In the genomic region with DNA sequence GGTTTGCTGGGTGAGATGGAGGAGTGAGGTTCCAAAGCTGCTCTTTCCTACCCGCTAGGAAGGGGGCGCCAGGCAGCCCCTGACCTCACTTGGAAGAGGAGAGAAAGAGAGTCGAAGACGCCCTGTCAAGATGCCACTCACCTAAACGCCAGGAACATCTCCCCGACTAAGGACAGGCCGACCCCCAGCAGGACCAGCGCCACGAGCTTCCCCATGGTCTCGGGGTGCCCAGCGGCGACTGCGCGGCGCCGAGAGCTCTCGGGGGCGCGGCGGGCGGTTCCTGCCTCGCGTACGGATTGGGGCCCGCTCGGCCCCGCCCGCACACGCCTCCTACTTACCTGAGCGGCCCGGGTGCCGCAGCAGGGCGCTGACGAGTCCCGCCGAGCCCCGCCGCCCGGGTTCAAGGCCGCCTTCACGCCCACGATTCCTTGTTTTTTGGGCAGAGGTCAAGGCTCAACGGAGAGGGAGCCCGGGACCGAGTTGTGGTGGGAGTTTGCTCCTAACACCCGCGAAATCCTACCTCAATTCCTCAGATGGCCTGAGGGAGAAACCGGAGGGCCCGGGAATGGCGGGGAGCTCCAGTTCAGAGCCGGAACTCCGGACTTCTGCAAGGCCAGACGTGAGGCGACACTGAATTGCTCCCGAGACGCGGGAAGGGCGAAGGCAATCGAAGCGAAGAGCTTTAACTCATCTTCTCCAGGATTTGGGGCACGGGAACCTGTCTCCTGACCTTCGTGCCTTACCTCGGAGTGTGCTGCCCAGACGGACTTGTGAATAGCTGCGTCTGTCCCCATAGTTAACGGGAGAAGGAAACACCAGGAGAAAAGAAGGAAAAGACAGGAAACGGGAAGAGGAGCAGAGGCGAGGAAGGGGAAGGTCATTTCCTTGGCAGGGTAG, we compare ENCODE assay signal across 8 cellular contexts. TPM values are rescaled to one million over a fixed set of nuclear protein-coding genes. Genes with fewer than 3 reads are reported as not detected.
A peak's percentile ranks its signal among the peaks of the same experiment; 100 is the strongest.
DNase-seq lines count a peak whose midpoint lies in the region; ATAC-seq, FAIRE-seq and TF ChIP-seq lines count a peak whose summit lies in the region.
"Had no signal": no experiment of that assay in that cellular context is flagged by ENCODE, and none has a peak within 500 bp of the region (broad histone marks: within the 10 kb centered on the region; RNA-seq: fewer than 3 reads in every experiment).

A gene (minus strand): TSS at position 240 of the 897 bp plus-strand sequence. CDS start 25 bp downstream, at position 215.

- CTCF ChIA-PET in PC-9 (lab: Charles Lee): interaction anchor here (0.6 to 1.0 kb wide), 4 partner anchors 36 to 149 kb away, joined by 3 to 4 read pairs (median 3); no protein-coding TSS in a partner anchor

- BruUV-seq in PC-9 (replicated peaks; lab: Mats Ljungman, UMichigan): TSS peak; percentile 66

- peaks cover 6% of the 10 kb centered on the region for H3K27me3 Mint-ChIP-seq in endothelial cell (ENCODE audit: unreplicated experiment)

- H4K8ac ChIP-seq in neuronal stem cell (ENCODE audit: low read depth, low read length): no peak within 1 kb of the TSS

- peak; percentile 67 for TF ChIP-seq CTCF in PC-9 (conservative IDR thresholded peaks at IDR 0.05)
- peak; percentile 47 for TF ChIP-seq CTCF in endothelial cell (IDR thresholded peaks at IDR 0.05; ENCODE audit: unreplicated experiment)

- no peak within 1 kb of the TSS for H2BK120ac ChIP-seq in neuronal stem cell (ENCODE audit: low read depth, low read length)

- no peak within 1 kb of the TSS for H2BK15ac ChIP-seq in neuronal stem cell (ENCODE audit: low read length)

- no peak for FAIRE-seq in HTR-8/SVneo (lab: Jason Lieb, UNC)

- no peak within 1 kb of the TSS for H4K91ac ChIP-seq in neuronal stem cell (ENCODE audit: low read depth, low read length, poor library complexity)

- H3K4me1 ChIP-seq in PC-9 (replicated peaks; ENCODE audit: insufficient read depth): 0 out of 2 replicates have a peak, but pooled peaks cover 4% of the 10 kb centered on the region
- peaks cover 0 to 3% of the 10 kb centered on the region in 2 donors for H3K4me1 ChIP-seq in neuronal stem cell (ENCODE audit: control insufficient read depth in 2 of 2, insufficient read depth in 1 of 2, low read depth in 1 of 2, low read length in 2 of 2)

- DNase-seq in PC-9 (peak in 1 of 2 experiments; percentile 61), endothelial cell (ENCODE audit: low spot score) (peak; percentile 63), neuronal stem cell (ENCODE audit: low spot score) (no peak), HTR-8/SVneo (ENCODE audit: insufficient read length, low spot score) (no peak), SIG-M5 treated with dmso at 0.1 percent for 504 hours (lab: John Stamatoyannopoulos, UW; ENCODE audit: unreplicated experiment) (no peak)

- H3K4me2 ChIP-seq in PC-9: peak within 1 kb of the TSS; percentile 85
- H3K4me2 ChIP-seq in neuronal stem cell (ENCODE audit: insufficient read depth, low read length, poor library complexity, severe bottlenecking): no peak within 1 kb of the TSS

- peaks cover 44% of the 10 kb centered on the region for H3K4me1 Mint-ChIP-seq in endothelial cell (ENCODE audit: unreplicated experiment)

- H3K14ac ChIP-seq in neuronal stem cell (ENCODE audit: low read length): no peak within 1 kb of the TSS

- H2AK5ac ChIP-seq in neuronal stem cell (ENCODE audit: low read depth, low read length): peak within 1 kb of the TSS; percentile 13

- intact Hi-C loops in PC-9 (cut with micrococcal nuclease; ENCODE audit: unreplicated experiment): loop anchor here (5.0 kb wide), 2 partner anchors 81 to 296 kb away; no protein-coding TSS in a partner anchor

- H3K27ac ChIP-seq in PC-9 (no peak within 1 kb of the TSS), neuronal stem cell (replicated peaks; ENCODE audit: low read length) (no peak within 1 kb of the TSS)

- H3K36me3 ChIP-seq in PC-9 (ENCODE audit: low read depth): no peaks in the 10 kb centered on the region
- no peaks in the 10 kb centered on the region for H3K36me3 ChIP-seq in neuronal stem cell (replicated peaks in 1 of 2; ENCODE audit: control insufficient read depth in 2 of 2, insufficient read depth in 2 of 2, low read length in 2 of 2)

- H3K79me2 ChIP-seq in PC-9 (ENCODE audit: low read depth): no peaks in the 10 kb centered on the region

- H3K79me1 ChIP-seq in neuronal stem cell (ENCODE audit: low read depth, low read length): no peaks in the 10 kb centered on the region

- POLR2A ChIA-PET in PC-9 (lab: Charles Lee; ENCODE audit: unreplicated experiment): interaction anchor here (0.6 to 0.7 kb wide), 2 partner anchors 52 to 1586 kb away, joined by 4 to 5 read pairs; no protein-coding TSS in a partner anchor

- peaks cover 13% of the 10 kb centered on the region for H3K36me3 Mint-ChIP-seq in endothelial cell (ENCODE audit: low read depth, unreplicated experiment)

- H3K4me3 Mint-ChIP-seq in endothelial cell (ENCODE audit: unreplicated experiment): peak within 1 kb of the TSS; percentile 94

- H3K18ac ChIP-seq in neuronal stem cell (ENCODE audit: low read length): no peak within 1 kb of the TSS

- H3K9me3 ChIP-seq in PC-9 (ENCODE audit: insufficient read depth, low read depth): no peaks in the 10 kb centered on the region
- peaks cover 1 to 5% of the 10 kb centered on the region in 2 donors for H3K9me3 ChIP-seq in neuronal stem cell (replicated peaks in 1 of 2; ENCODE audit: control insufficient read depth in 2 of 2, insufficient read depth in 1 of 2, low read depth in 1 of 2, low read length in 2 of 2)

- H3F3A ChIP-seq in PC-9 (ENCODE audit: insufficient read depth, low read depth): no peaks in the 10 kb centered on the region

- H3K27ac Mint-ChIP-seq in endothelial cell (ENCODE audit: unreplicated experiment): peak within 1 kb of the TSS; percentile 97

- H3K23ac ChIP-seq in neuronal stem cell (ENCODE audit: low read depth, low read length, poor library complexity): no peak within 1 kb of the TSS

- no peak within 1 kb of the TSS for H3K9ac ChIP-seq in neuronal stem cell (ENCODE audit: low read depth, low read length, poor library complexity)

- WGBS in neuronal stem cell (ENCODE audit: extremely low coverage in 2 of 2, insufficient read length in 2 of 2, insufficient replicate concordance in 1 of 2), 2 donors: no CpG with 5 or more reads among the region's 68 CpGs

- H3K27me3 ChIP-seq in PC-9 (ENCODE audit: insufficient read depth, low read depth): no peaks in the 10 kb centered on the region
- peaks cover 0 to 10% (median 0%) of the 10 kb centered on the region in 3 experiments for H3K27me3 ChIP-seq in neuronal stem cell (ENCODE audit: control insufficient read depth in 3 of 3, insufficient read depth in 3 of 3, low read depth in 1 of 3, low read length in 3 of 3)

- H2BK12ac ChIP-seq in neuronal stem cell (ENCODE audit: low read length): no peak within 1 kb of the TSS

- ATAC-seq in GM19463 (IDR thresholded peaks at IDR 0.05; ENCODE audit: unreplicated experiment) (peak; percentile 64), GM21723 (IDR thresholded peaks at IDR 0.05; ENCODE audit: unreplicated experiment) (no peak)

- H3K9me2 ChIP-seq in PC-9 (ENCODE audit: insufficient read depth): no peaks in the 10 kb centered on the region

- H2AFZ ChIP-seq in PC-9: peak within 1 kb of the TSS; percentile 89
- peak within 1 kb of the TSS; percentile 7 for H2AFZ ChIP-seq in neuronal stem cell (ENCODE audit: low read length)

- no peaks in the 10 kb centered on the region for H3K9me3 Mint-ChIP-seq in endothelial cell (ENCODE audit: unreplicated experiment)

- no peak within 1 kb of the TSS for H3K4ac ChIP-seq in neuronal stem cell (ENCODE audit: low read length)

- H2BK5ac ChIP-seq in neuronal stem cell (ENCODE audit: low read length): no peak within 1 kb of the TSS

- H3K4me3 ChIP-seq in PC-9: peak within 1 kb of the TSS; percentile 58
- no peak within 1 kb of the TSS for H3K4me3 ChIP-seq in neuronal stem cell (ENCODE audit: low read length in 2 of 2)

- H4K20me1 ChIP-seq in PC-9 (ENCODE audit: insufficient read depth): 0 out of 2 replicates have a peak, but pooled peaks cover 2% of the 10 kb centered on the region

RNA-seq across cellular contexts. Expression of the gene that starts here (rescaled TPM):
- 0.85 and 1.5 TPM in 2 replicates for total RNA-seq in PC-9 (2021)
- total RNA-seq in endothelial cell (ENCODE audit: unreplicated experiment): 50.9 TPM
- polyA plus RNA-seq in neuronal stem cell (2013, experiment 1 of 2): not detected
- polyA plus RNA-seq in neuronal stem cell (2013, experiment 2 of 2): 0.06 TPM
- total RNA-seq: SK-MEL-5 had no signal

Comparison
In these comparisons a context has a peak if more than half of its experiments do, and no peak if none do; other contexts are left out.
1. RNA of the gene that starts here (total RNA-seq): 50.9 TPM in endothelial cell (single experiment); 0.85 to 1.5 TPM in PC-9; every median in the first group is over 10 times any median in the second.